ENCODE assay signal across 13 cellular contexts in genomic region chr3:140035856-140036255, GRCh38.
"Had no signal": no experiment of that assay in that cellular context is flagged by ENCODE, and none has a peak within 500 bp of the region (broad histone marks: within the 10 kb centered on the region; RNA-seq: fewer than 3 reads in every experiment).

No MANE protein-coding gene starts in this region.

- DNase-seq: activated CD4-positive, alpha-beta T cell treated with anti-CD3 and anti-CD28 coated beads, Interleukin-2, amount 10 ng/mL, durations not matched to agents 7 days and 5 days; activated CD8-positive, alpha-beta T cell treated with anti-CD3 and anti-CD28 coated beads, Interleukin-2, amount 10 ng/mL, durations not matched to agents 7 days and 5 days; activated naive CD4-positive, alpha-beta T cell treated with Interleukin-2 at 50 U/mL for 16 hours; activated naive CD8-positive, alpha-beta T cell treated with anti-CD3 and anti-CD28 coated beads, Interleukin-2, amount 10 ng/mL, durations not matched to agents 7 days and 5 days; activated T-cell treated with anti-CD3 and anti-CD28 coated beads, Interleukin-2, amount 50 U/mL, for 24 hours; amygdala; dermis blood vessel endothelial cell; effector memory CD4-positive, alpha-beta T cell; esophagus squamous epithelium; mesenchymal stem cell; naive thymus-derived CD4-positive, alpha-beta T cell; psoas muscle; right cardiac atrium had no signal
